In the genomic region with DNA sequence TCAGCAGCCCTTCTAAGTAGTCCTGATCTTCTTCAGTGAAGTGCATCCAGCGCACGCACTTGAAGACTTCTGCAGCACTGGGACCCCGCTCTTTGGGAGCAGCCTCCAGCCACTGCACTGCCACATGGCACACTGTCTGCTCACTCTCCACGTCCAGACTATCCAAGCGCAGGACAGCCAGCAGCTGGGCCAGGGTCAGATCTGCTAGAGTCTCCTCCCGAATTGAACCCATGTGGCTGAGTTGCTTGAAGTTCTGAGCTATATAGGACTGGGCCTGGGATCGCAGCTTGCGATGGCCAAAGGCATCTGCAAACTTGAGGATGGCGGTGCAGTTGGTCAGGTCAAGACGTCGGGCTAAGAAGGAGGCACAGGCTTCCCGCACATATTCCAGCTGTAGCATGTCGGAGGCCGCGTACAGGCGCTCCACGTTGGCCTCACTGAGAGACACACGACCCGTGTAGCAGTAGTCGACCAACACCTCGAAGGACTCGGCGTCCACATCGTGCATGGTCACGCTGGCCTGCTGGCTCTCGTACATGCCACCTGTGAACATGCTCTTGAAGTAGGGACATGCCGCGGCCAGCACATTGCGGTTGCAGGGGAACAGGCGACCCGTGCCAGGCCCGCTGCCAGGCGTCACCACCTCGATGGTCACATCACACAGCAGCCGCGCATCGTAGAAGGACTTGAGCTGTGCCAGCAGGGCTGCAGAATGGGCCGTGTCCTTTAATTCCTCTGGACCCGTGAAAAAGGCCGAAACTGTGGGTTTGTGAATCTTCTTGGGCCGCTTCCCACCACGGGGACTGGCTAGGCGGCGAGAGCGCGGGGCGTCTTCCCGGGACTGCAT, we compare ENCODE assay signal across 8 cellular contexts. TPM values are rescaled to one million over a fixed set of nuclear protein-coding genes. Genes with fewer than 3 reads are reported as not detected.
A peak's percentile ranks its signal among the peaks of the same experiment; 100 is the strongest.
DNase-seq lines count a peak whose midpoint lies in the region; ATAC-seq and TF ChIP-seq lines count a peak whose summit lies in the region.
"Not testable (repeated sequence)": the region's sequence is repeated elsewhere in the genome, so short reads cannot be mapped to it uniquely, and the experiment has no call there.

No MANE protein-coding gene starts in this region.

- not testable (repeated sequence) for H3K27me3 ChIP-seq in mononuclear cell (ENCODE audit: insufficient read depth, low read length)

- H3K27ac Mint-ChIP-seq in activated naive CD8-positive, alpha-beta T cell treated with anti-CD3 and anti-CD28 coated beads, Interleukin-2, amount 50 U/mL, for 24 hours: peak overlapping the region; percentile 88

- H3K4me1 ChIP-seq in mononuclear cell (ENCODE audit: insufficient read depth, low read length): peaks cover 34% of the 10 kb centered on the region

- H3K9me3 ChIP-seq in mononuclear cell (ENCODE audit: low read depth, low read length): not testable (repeated sequence)

- CTCF ChIA-PET in RWPE1 (lab: Yijun Ruan, JAX): not testable (repeated sequence)

- H3K27ac ChIP-seq in C4-2B: peak overlapping the region; percentile 77
- H3K27ac ChIP-seq in RWPE1: peak overlapping the region; percentile 86

- TF ChIP-seq CTCF in C4-2B (conservative IDR thresholded peaks at IDR 0.05); RWPE1 (conservative IDR thresholded peaks at IDR 0.05; ENCODE audit: low read depth); fibroblast of mammary gland (conservative IDR thresholded peaks at IDR 0.05; ENCODE audit: control insufficient read depth, insufficient read depth, low read depth, low read length): not testable (repeated sequence)

- H3K9me3 Mint-ChIP-seq in activated naive CD8-positive, alpha-beta T cell treated with anti-CD3 and anti-CD28 coated beads, Interleukin-2, amount 50 U/mL, for 24 hours: not testable (repeated sequence)

- peak overlapping the region; percentile 86 for H3K4me3 Mint-ChIP-seq in activated naive CD8-positive, alpha-beta T cell treated with anti-CD3 and anti-CD28 coated beads, Interleukin-2, amount 50 U/mL, for 24 hours

- H3K27me3 Mint-ChIP-seq in activated naive CD8-positive, alpha-beta T cell treated with anti-CD3 and anti-CD28 coated beads, Interleukin-2, amount 50 U/mL, for 24 hours: not testable (repeated sequence)

- ATAC-seq in GM21515 (IDR thresholded peaks at IDR 0.05; ENCODE audit: unreplicated experiment) (peak; percentile 4), HG03280 (IDR thresholded peaks at IDR 0.05; ENCODE audit: unreplicated experiment) (peak; percentile 4)
- peak; percentile 1 for ATAC-seq in activated naive CD8-positive, alpha-beta T cell treated with anti-CD3 and anti-CD28 coated beads, Interleukin-2, amount 50 U/mL, for 24 hours

- DNase-seq in RWPE1 (ENCODE audit: low spot score); activated naive CD8-positive, alpha-beta T cell treated with anti-CD3 and anti-CD28 coated beads, Interleukin-2, amount 50 U/mL, for 24 hours; fibroblast of mammary gland (ENCODE audit: low read depth): not testable (repeated sequence)
- peak; percentile 3 for DNase-seq in stimulated activated CD4-positive, alpha-beta T cell treated with anti-CD3 and anti-CD28 coated beads, Interleukin-15, amount 100 ng/mL, for 24 hours

- peaks cover 20% of the 10 kb centered on the region for H3K36me3 Mint-ChIP-seq in activated naive CD8-positive, alpha-beta T cell treated with anti-CD3 and anti-CD28 coated beads, Interleukin-2, amount 50 U/mL, for 24 hours (ENCODE audit: low read depth)

- H3K4me1 Mint-ChIP-seq in activated naive CD8-positive, alpha-beta T cell treated with anti-CD3 and anti-CD28 coated beads, Interleukin-2, amount 50 U/mL, for 24 hours: peaks cover 46% of the 10 kb centered on the region

- H3K4me3 ChIP-seq in fibroblast of mammary gland (ENCODE audit: control insufficient read depth, low read depth, low read length): peak overlapping the region; percentile 76
- H3K4me3 ChIP-seq in mononuclear cell (ENCODE audit: low read length): peak overlapping the region; percentile 85

- POLR2A ChIA-PET in RWPE1 (lab: Yijun Ruan, JAX; ENCODE audit: low non-redundant PET): not testable (repeated sequence)

RNA-seq across cellular contexts. Expression of gene KBTBD6, which starts 0.7 kb away (rescaled TPM):
- 4.2 TPM for total RNA-seq in mononuclear cell
